ENCODE assay signal across 8 cellular contexts in genomic region chr1:9910425-9911178, GRCh38. TPM values are rescaled to one million over a fixed set of nuclear protein-coding genes. Genes with fewer than 3 reads are reported as not detected.
DNase-seq lines count a peak whose midpoint lies in the region; ATAC-seq and TF ChIP-seq lines count a peak whose summit lies in the region.

No MANE protein-coding gene starts in this region.

- peaks cover 18% of the 10 kb centered on the region for H3K4me1 Mint-ChIP-seq in activated naive CD8-positive, alpha-beta T cell treated with anti-CD3 and anti-CD28 coated beads for 36 hours

- intact Hi-C loops in Right ventricle myocardium inferior (cut with DNase I) (loop anchor here (1.0 to 5.0 kb wide), 3 partner anchors 35 to 283 kb away; partner anchors contain the start of gene UBE4B), ovary (cut with DNase I) (no loop called here), thyroid gland (cut with DNase I) (no loop called here)

- H3K36me3 ChIP-seq in ovary (no peaks in the 10 kb centered on the region), thyroid gland (no peaks in the 10 kb centered on the region)

- no peak for TF ChIP-seq EP300 in ovary (IDR thresholded peaks at IDR 0.05)

- no peaks in the 10 kb centered on the region for H3K27me3 Mint-ChIP-seq in activated naive CD8-positive, alpha-beta T cell treated with anti-CD3 and anti-CD28 coated beads for 36 hours

- peaks cover 7% of the 10 kb centered on the region for H3K4me1 ChIP-seq in ovary (ENCODE audit: insufficient read depth)
- H3K4me1 ChIP-seq in thyroid gland: peaks cover 17 to 21% of the 10 kb centered on the region in 2 donors

- H3K36me3 Mint-ChIP-seq in activated naive CD8-positive, alpha-beta T cell treated with anti-CD3 and anti-CD28 coated beads for 36 hours: no peaks in the 10 kb centered on the region

- H3K9me3 ChIP-seq in ovary (no peaks in the 10 kb centered on the region), thyroid gland (no peaks in the 10 kb centered on the region)

- no peaks in the 10 kb centered on the region for H3K9me3 Mint-ChIP-seq in activated naive CD8-positive, alpha-beta T cell treated with anti-CD3 and anti-CD28 coated beads for 36 hours

- WGBS in ovary, 3 donors: 0 to 1% (median 1%) methylated on average over 42 to 44 of the region's 44 CpGs
- WGBS in thyroid gland, 2 donors: 0 to 1% methylated on average over 21 to 34 of the region's 44 CpGs

- ATAC-seq in HG02642 (IDR thresholded peaks at IDR 0.05; ENCODE audit: poor library complexity, unreplicated experiment): peak; percentile 95
- peak; percentile 99 for ATAC-seq in Right ventricle myocardium inferior

- DNase-seq in NCI-H1105 (lab: John Stamatoyannopoulos, UW) (peak; percentile 98), SKM-1 (lab: John Stamatoyannopoulos, UW; ENCODE audit: unreplicated experiment) (peak; percentile 98), Right ventricle myocardium inferior (ENCODE audit: missing footprints) (peak; percentile 100), ovary (peak; percentile 100), thyroid gland (peak; percentile 100)
- DNase-seq in activated naive CD8-positive, alpha-beta T cell treated with anti-CD3 and anti-CD28 coated beads for 36 hours: peak; percentile 100

- peak overlapping the region; percentile 94 for H3K27ac Mint-ChIP-seq in activated naive CD8-positive, alpha-beta T cell treated with anti-CD3 and anti-CD28 coated beads for 36 hours

- H3K27ac ChIP-seq in ovary (peak overlapping the region; percentile 53 to 85), thyroid gland (peak overlapping the region; percentile 89 to 97 (median 91))

- H3K4me3 Mint-ChIP-seq in activated naive CD8-positive, alpha-beta T cell treated with anti-CD3 and anti-CD28 coated beads for 36 hours: peak overlapping the region; percentile 87

- TF ChIP-seq CTCF in ovary (IDR thresholded peaks at IDR 0.05): no peak
- TF ChIP-seq CTCF in thyroid gland (IDR thresholded peaks at IDR 0.05): no peak

- TF ChIP-seq POLR2A in GM10847 (IDR thresholded peaks at IDR 0.05; ENCODE audit: extremely low read depth, insufficient read length): peak; percentile 42
- TF ChIP-seq POLR2A in ovary (IDR thresholded peaks at IDR 0.05): peak; percentile 85
- peak; percentile 78 to 89 for TF ChIP-seq POLR2A in thyroid gland (IDR thresholded peaks at IDR 0.05)

- H3K4me3 ChIP-seq in ovary: peak overlapping the region; percentile 58
- H3K4me3 ChIP-seq in thyroid gland (replicated peaks in 1 of 3): peak overlapping the region; percentile 41 to 50 (median 48)

- H3K27me3 ChIP-seq in ovary (no peaks in the 10 kb centered on the region), thyroid gland (no peaks in the 10 kb centered on the region)

RNA-seq across cellular contexts. Expression of gene CTNNBIP1, which starts 0.5 kb away (rescaled TPM):
- total RNA-seq in activated naive CD8-positive, alpha-beta T cell treated with anti-CD3 and anti-CD28 coated beads for 36 hours: 1 to 10 TPM; 8.0 to 8.6 TPM
- 50.6 TPM for total RNA-seq in Right ventricle myocardium inferior
- 10 to 100 TPM; 16.6 to 28.5 (median 25.9) TPM for total RNA-seq in ovary
- polyA plus RNA-seq in ovary: 10 to 100 TPM; 10.4 to 18.5 TPM
- total RNA-seq in thyroid gland: 10 to 100 TPM; 58.0 to 99.3 (median 75.2) TPM

RNA-seq across cellular contexts. Expression of gene LZIC, which starts 32.6 kb away (rescaled TPM):
- total RNA-seq in activated naive CD8-positive, alpha-beta T cell treated with anti-CD3 and anti-CD28 coated beads for 36 hours: 10 to 100 TPM; 30.9 to 31.4 TPM
- total RNA-seq in Right ventricle myocardium inferior: 41.8 TPM
- total RNA-seq in ovary: 10 to 100 TPM; 21.2 to 54.3 (median 40.2) TPM
- polyA plus RNA-seq in ovary: 10 to 100 TPM; 24.6 to 61.3 TPM
- 10 to 100 TPM; 23.0 to 42.7 (median 34.1) TPM for total RNA-seq in thyroid gland

RNA-seq across cellular contexts. Expression of gene NMNAT1, which starts 32.7 kb away (rescaled TPM):
- 1 to 10 TPM; 7.9 to 9.4 TPM for total RNA-seq in activated naive CD8-positive, alpha-beta T cell treated with anti-CD3 and anti-CD28 coated beads for 36 hours
- 19.3 TPM for total RNA-seq in Right ventricle myocardium inferior
- 1 to 10 TPM; 2.3 to 8.2 (median 5.8) TPM for total RNA-seq in ovary
- 10 to 100 TPM in 1 of 2 donors, 1 to 10 TPM in 1; 3.8 to 16.0 TPM for polyA plus RNA-seq in ovary
- total RNA-seq in thyroid gland: 10 to 100 TPM; 10.7 to 18.4 (median 14.7) TPM

Comparison
In these comparisons a context has a peak if more than half of its experiments do, and no peak if none do; other contexts are left out.
1. Peak in every context shown above with its lines: DNase-seq, ATAC-seq, H3K4me3 ChIP-seq and H3K27ac ChIP-seq.